ENCODE assay signal across 9 cellular contexts in the genomic region with DNA sequence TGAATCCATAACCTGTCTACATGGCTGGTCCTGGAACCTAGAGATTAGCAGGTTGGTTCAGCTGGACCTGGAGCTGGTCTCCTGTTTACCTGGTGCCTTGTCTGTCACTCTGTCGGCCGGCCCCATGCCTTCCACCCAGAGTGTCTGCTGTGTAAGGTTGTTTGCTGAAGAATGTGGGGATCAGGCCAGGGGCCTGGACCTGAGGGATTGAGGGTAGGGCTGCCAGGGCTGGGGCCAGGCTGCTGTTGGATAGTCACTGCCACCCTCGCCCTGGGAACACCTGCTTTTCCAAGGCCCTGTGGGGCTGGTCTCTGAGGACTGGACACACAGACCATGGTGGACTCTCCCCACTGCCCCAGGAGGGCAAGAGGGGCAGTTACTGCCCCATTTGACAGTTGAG. TPM values are rescaled to one million over a fixed set of nuclear protein-coding genes. Genes with fewer than 3 reads are reported as not detected.
DNase-seq lines count a peak whose midpoint lies in the region; ATAC-seq and TF ChIP-seq lines count a peak whose summit lies in the region.
"Had no signal": no experiment of that assay in that cellular context is flagged by ENCODE, and none has a peak within 500 bp of the region (broad histone marks: within the 10 kb centered on the region; RNA-seq: fewer than 3 reads in every experiment).

No MANE protein-coding gene starts in this region.

- no TSS peak for BruUV-seq in Calu3 (replicated peaks; lab: Mats Ljungman, UMichigan)

- intact Hi-C loops in Calu3 (cut with micrococcal nuclease; ENCODE audit: unreplicated experiment): no loop called here
- intact Hi-C loops in activated T-helper 1 cell treated with anti-CD3 and anti-CD28 coated beads, Interleukin-12 subunit alpha, Interleukin-12 subunit beta, Interleukin-2, Interleukin-4 antibody, amounts not matched to agents 30 ng/mL and 10 ng/mL and 1 ng/mL, durations not matched to agents 14 hours and 24 hours and 36 hours (cut with micrococcal nuclease): loop anchor here (10.0 kb wide), 1 partner anchor 237 kb away; a partner anchor contains a TSS

- CTCF ChIA-PET in Calu3 (lab: Charles Lee): interaction anchor here (1.5 to 2.0 kb wide), 2 partner anchors 13 to 19 kb away, joined by 4 to 7 read pairs; no protein-coding TSS in a partner anchor

- TF ChIP-seq CTCF in Calu3 (IDR thresholded peaks at IDR 0.05; ENCODE audit: unreplicated experiment): no peak

- peaks cover 23% of the 10 kb centered on the region for H3K4me1 Mint-ChIP-seq in Calu3 (ENCODE audit: low read depth, unreplicated experiment)
- H3K4me1 Mint-ChIP-seq in activated T-helper 1 cell treated with anti-CD3 and anti-CD28 coated beads, Interleukin-12 subunit alpha, Interleukin-12 subunit beta, Interleukin-2, Interleukin-4 antibody, amounts not matched to agents 30 ng/mL and 10 ng/mL and 1 ng/mL, durations not matched to agents 14 hours and 24 hours and 36 hours (ENCODE audit: low read depth): peaks cover 4% of the 10 kb centered on the region
- H3K4me1 Mint-ChIP-seq in stimulated activated effector memory CD8-positive, alpha-beta T cell treated with anti-CD3 and anti-CD28 coated beads, Interleukin-12 subunit alpha, Interleukin-12 subunit beta, amount 100 ng/mL, for 72 hours: peaks cover 22% of the 10 kb centered on the region

- H3K36me3 Mint-ChIP-seq in Calu3 (ENCODE audit: insufficient read depth, unreplicated experiment): peaks cover 27% of the 10 kb centered on the region
- H3K36me3 Mint-ChIP-seq in activated T-helper 1 cell treated with anti-CD3 and anti-CD28 coated beads, Interleukin-12 subunit alpha, Interleukin-12 subunit beta, Interleukin-2, Interleukin-4 antibody, amounts not matched to agents 30 ng/mL and 10 ng/mL and 1 ng/mL, durations not matched to agents 14 hours and 24 hours and 36 hours (ENCODE audit: low read depth): no peaks in the 10 kb centered on the region
- H3K36me3 Mint-ChIP-seq in stimulated activated effector memory CD8-positive, alpha-beta T cell treated with anti-CD3 and anti-CD28 coated beads, Interleukin-12 subunit alpha, Interleukin-12 subunit beta, amount 100 ng/mL, for 72 hours: no peaks in the 10 kb centered on the region

- DNase-seq in Calu3 (no peak), left lobe of liver (ENCODE audit: low spot score) (no peak), NCI-H1436 treated with DMSO at 0.1 percent for 48 hours (lab: John Stamatoyannopoulos, UW) (no peak), Ammon's horn (ENCODE audit: low spot score) (no peak), NCI-H526 (lab: John Stamatoyannopoulos, UW) (no peak)
- DNase-seq in activated T-helper 1 cell treated with anti-CD3 and anti-CD28 coated beads, Interleukin-12 subunit alpha, Interleukin-12 subunit beta, Interleukin-2, Interleukin-4 antibody, amounts not matched to agents 30 ng/mL and 10 ng/mL and 1 ng/mL, durations not matched to agents 14 hours and 24 hours and 36 hours (ENCODE audit: low spot score): no peak
- DNase-seq in stimulated activated effector memory CD8-positive, alpha-beta T cell treated with anti-CD3 and anti-CD28 coated beads, Interleukin-12 subunit alpha, Interleukin-12 subunit beta, amount 100 ng/mL, for 72 hours (ENCODE audit: low spot score in 2 of 2): no peak

- no peak overlapping the region for H3K27ac Mint-ChIP-seq in Calu3 (ENCODE audit: unreplicated experiment)
- no peak overlapping the region for H3K27ac Mint-ChIP-seq in activated T-helper 1 cell treated with anti-CD3 and anti-CD28 coated beads, Interleukin-12 subunit alpha, Interleukin-12 subunit beta, Interleukin-2, Interleukin-4 antibody, amounts not matched to agents 30 ng/mL and 10 ng/mL and 1 ng/mL, durations not matched to agents 14 hours and 24 hours and 36 hours
- H3K27ac Mint-ChIP-seq in stimulated activated effector memory CD8-positive, alpha-beta T cell treated with anti-CD3 and anti-CD28 coated beads, Interleukin-12 subunit alpha, Interleukin-12 subunit beta, amount 100 ng/mL, for 72 hours: no peak overlapping the region

- peaks cover 8% of the 10 kb centered on the region for H3K27me3 Mint-ChIP-seq in Calu3 (ENCODE audit: unreplicated experiment)
- H3K27me3 Mint-ChIP-seq in activated T-helper 1 cell treated with anti-CD3 and anti-CD28 coated beads, Interleukin-12 subunit alpha, Interleukin-12 subunit beta, Interleukin-2, Interleukin-4 antibody, amounts not matched to agents 30 ng/mL and 10 ng/mL and 1 ng/mL, durations not matched to agents 14 hours and 24 hours and 36 hours (ENCODE audit: insufficient read depth): peaks cover 16% of the 10 kb centered on the region

- peak overlapping the region; percentile 74 for H3K4me3 Mint-ChIP-seq in Calu3 (ENCODE audit: low read depth, unreplicated experiment)
- H3K4me3 Mint-ChIP-seq in activated T-helper 1 cell treated with anti-CD3 and anti-CD28 coated beads, Interleukin-12 subunit alpha, Interleukin-12 subunit beta, Interleukin-2, Interleukin-4 antibody, amounts not matched to agents 30 ng/mL and 10 ng/mL and 1 ng/mL, durations not matched to agents 14 hours and 24 hours and 36 hours: peak overlapping the region; percentile 60
- H3K4me3 Mint-ChIP-seq in stimulated activated effector memory CD8-positive, alpha-beta T cell treated with anti-CD3 and anti-CD28 coated beads, Interleukin-12 subunit alpha, Interleukin-12 subunit beta, amount 100 ng/mL, for 72 hours: peak overlapping the region; percentile 55

- H3K9me3 Mint-ChIP-seq in Calu3 (ENCODE audit: low read depth, unreplicated experiment): no peaks in the 10 kb centered on the region
- no peaks in the 10 kb centered on the region for H3K9me3 Mint-ChIP-seq in activated T-helper 1 cell treated with anti-CD3 and anti-CD28 coated beads, Interleukin-12 subunit alpha, Interleukin-12 subunit beta, Interleukin-2, Interleukin-4 antibody, amounts not matched to agents 30 ng/mL and 10 ng/mL and 1 ng/mL, durations not matched to agents 14 hours and 24 hours and 36 hours
- no peaks in the 10 kb centered on the region for H3K9me3 Mint-ChIP-seq in stimulated activated effector memory CD8-positive, alpha-beta T cell treated with anti-CD3 and anti-CD28 coated beads, Interleukin-12 subunit alpha, Interleukin-12 subunit beta, amount 100 ng/mL, for 72 hours

- ATAC-seq in left lobe of liver (peak; percentile 1), HG02938 (IDR thresholded peaks at IDR 0.05; ENCODE audit: unreplicated experiment) (no peak)
- no peak for ATAC-seq in stimulated activated effector memory CD8-positive, alpha-beta T cell treated with anti-CD3 and anti-CD28 coated beads, Interleukin-12 subunit alpha, Interleukin-12 subunit beta, amount 100 ng/mL, for 72 hours

RNA-seq across cellular contexts. Expression of a gene that starts 1.4 kb away (rescaled TPM):
- total RNA-seq in Calu3 (2022) (15.7 and 22.0 TPM in 2 replicates), left lobe of liver (334 TPM)
- total RNA-seq in activated T-helper 1 cell treated with anti-CD3 and anti-CD28 coated beads, Interleukin-12 subunit alpha, Interleukin-12 subunit beta, Interleukin-2, Interleukin-4 antibody, amounts not matched to agents 30 ng/mL and 10 ng/mL and 1 ng/mL, durations not matched to agents 14 hours and 24 hours and 36 hours: 2.2 and 2.5 TPM in 2 replicates

RNA-seq across cellular contexts. Expression of a gene that starts 8.6 kb away (rescaled TPM):
- total RNA-seq in Calu3 (2022) (1.5 and 4.2 TPM in 2 replicates), left lobe of liver (8.5 TPM)
- 3.6 and 3.9 TPM in 2 replicates for total RNA-seq in activated T-helper 1 cell treated with anti-CD3 and anti-CD28 coated beads, Interleukin-12 subunit alpha, Interleukin-12 subunit beta, Interleukin-2, Interleukin-4 antibody, amounts not matched to agents 30 ng/mL and 10 ng/mL and 1 ng/mL, durations not matched to agents 14 hours and 24 hours and 36 hours
- total RNA-seq: SJSA1 had no signal

RNA-seq across cellular contexts. Expression of a gene that starts 18.5 kb away (rescaled TPM):
- total RNA-seq in Calu3 (2022) (72.4 and 73.1 TPM in 2 replicates), left lobe of liver (29.9 TPM)
- total RNA-seq in activated T-helper 1 cell treated with anti-CD3 and anti-CD28 coated beads, Interleukin-12 subunit alpha, Interleukin-12 subunit beta, Interleukin-2, Interleukin-4 antibody, amounts not matched to agents 30 ng/mL and 10 ng/mL and 1 ng/mL, durations not matched to agents 14 hours and 24 hours and 36 hours: 100 and 105 TPM in 2 replicates

RNA-seq across cellular contexts. Expression of a gene that starts 19.5 kb away (rescaled TPM):
- total RNA-seq in Calu3 (2022) (32.8 and 33.8 TPM in 2 replicates), left lobe of liver (109 TPM)
- 50.0 and 52.7 TPM in 2 replicates for total RNA-seq in activated T-helper 1 cell treated with anti-CD3 and anti-CD28 coated beads, Interleukin-12 subunit alpha, Interleukin-12 subunit beta, Interleukin-2, Interleukin-4 antibody, amounts not matched to agents 30 ng/mL and 10 ng/mL and 1 ng/mL, durations not matched to agents 14 hours and 24 hours and 36 hours

RNA-seq across cellular contexts. Expression of a gene that starts 19.6 kb away (rescaled TPM):
- total RNA-seq in Calu3 (2022) (170 and 194 TPM in 2 replicates), left lobe of liver (117 TPM)
- total RNA-seq in activated T-helper 1 cell treated with anti-CD3 and anti-CD28 coated beads, Interleukin-12 subunit alpha, Interleukin-12 subunit beta, Interleukin-2, Interleukin-4 antibody, amounts not matched to agents 30 ng/mL and 10 ng/mL and 1 ng/mL, durations not matched to agents 14 hours and 24 hours and 36 hours: 96.4 and 111 TPM in 2 replicates

Comparison
In these comparisons a context has a peak if more than half of its experiments do, and no peak if none do; other contexts are left out.
1. RNA of a gene that starts 1.4 kb away (total RNA-seq): 334 TPM in left lobe of liver (single experiment); 15.7 to 22.0 TPM in Calu3 and 2.2 to 2.5 TPM in activated T-helper 1 cell treated with anti-CD3 and anti-CD28 coated beads, Interleukin-12 subunit alpha, Interleukin-12 subunit beta, Interleukin-2, Interleukin-4 antibody, amounts not matched to agents 30 ng/mL and 10 ng/mL and 1 ng/mL, durations not matched to agents 14 hours and 24 hours and 36 hours; every median in the first group is over 10 times any median in the second.
2. Peak in every context shown above with its lines, with median percentiles within 50 percentile points of each other: H3K4me3 Mint-ChIP-seq.